Comparison of ENCODE assay signal across 20 cellular contexts in genomic region chr9:73067074-73067473, GRCh38.
DNase-seq lines count a peak whose midpoint lies in the region; ATAC-seq, FAIRE-seq and TF ChIP-seq lines count a peak whose summit lies in the region.
"Had no signal": no experiment of that assay in that cellular context is flagged by ENCODE, and none has a peak within 500 bp of the region (broad histone marks: within the 10 kb centered on the region; RNA-seq: fewer than 3 reads in every experiment).

No MANE protein-coding gene starts in this region.

- no peaks in the 10 kb centered on the region for H3K79me2 ChIP-seq in smooth muscle cell (ENCODE audit: low read depth)
- H3K79me2 ChIP-seq: parathyroid adenoma had no signal

- no peak overlapping the region for H3K9ac ChIP-seq in smooth muscle cell (ENCODE audit: low read depth)
- H3K9ac ChIP-seq: parathyroid adenoma had no signal

- H3K27ac ChIP-seq in 22Rv1 (no peak overlapping the region), smooth muscle cell (ENCODE audit: low read depth) (no peak overlapping the region)
- H3K27ac ChIP-seq: lower lobe of right lung, parathyroid adenoma, VCaP had no signal

- H3K27me3 ChIP-seq in bronchial epithelial cell (ENCODE audit: control insufficient read depth, insufficient read depth, low read length) (no peaks in the 10 kb centered on the region), smooth muscle cell (ENCODE audit: low read depth) (no peaks in the 10 kb centered on the region)

- no peak overlapping the region for H2AFZ ChIP-seq in smooth muscle cell (ENCODE audit: low read depth)
- H2AFZ ChIP-seq: parathyroid adenoma had no signal

- peak; percentile 83 for FAIRE-seq in bronchial epithelial cell (lab: Jason Lieb, UNC)
- FAIRE-seq: GM12891 had no signal

- ATAC-seq in HG03159 (IDR thresholded peaks at IDR 0.05; ENCODE audit: unreplicated experiment) (no peak), HG02571 (IDR thresholded peaks at IDR 0.05; ENCODE audit: unreplicated experiment) (no peak)
- ATAC-seq: lower lobe of right lung; stimulated activated naive CD8-positive, alpha-beta T cell treated with anti-CD3 and anti-CD28 coated beads, Interleukin-15, amount 100 ng/mL, for 72 hours; T-helper 17 cell had no signal

- no peak for DNase-seq in GM12864 (ENCODE audit: low read depth)
- DNase-seq in bronchial epithelial cell (ENCODE audit: low read depth), result no peak
- DNase-seq in NCI-H2196 treated with DMSO at 0.1 percent for 48 hours (lab: John Stamatoyannopoulos, UW; ENCODE audit: unreplicated experiment), result no peak
- DNase-seq in smooth muscle cell (lab: John Stamatoyannopoulos, UW; ENCODE audit: unreplicated experiment), result no peak
- DNase-seq: caudate nucleus; CD8-positive, alpha-beta memory T cell; DMS79 treated with DMSO at 0.1 percent for 48 hours; effector CD8-positive, alpha-beta T cell; lower lobe of right lung; NCI-H187 treated with DMSO at 0.1 percent for 48 hours; SHP77; stimulated activated naive CD8-positive, alpha-beta T cell treated with anti-CD3 and anti-CD28 coated beads, Interleukin-15, amount 100 ng/mL, for 72 hours; T-helper 17 cell had no signal

- H4K20me1 ChIP-seq in smooth muscle cell (ENCODE audit: low read depth), result no peaks in the 10 kb centered on the region

- no peaks in the 10 kb centered on the region for H3K36me3 ChIP-seq in bronchial epithelial cell (ENCODE audit: control insufficient read depth, insufficient read depth, low read length)
- no peaks in the 10 kb centered on the region for H3K36me3 ChIP-seq in smooth muscle cell (ENCODE audit: low read depth)
- H3K36me3 ChIP-seq: lower lobe of right lung had no signal

- H3F3A ChIP-seq in smooth muscle cell (ENCODE audit: low read depth), result no peaks in the 10 kb centered on the region

- H3K4me3 ChIP-seq in GM12864 (ENCODE audit: low read depth, low read length), result no peak overlapping the region
- H3K4me3 ChIP-seq in bronchial epithelial cell (ENCODE audit: low read depth, low read length), result no peak overlapping the region
- H3K4me3 ChIP-seq in smooth muscle cell, result no peak overlapping the region
- H3K4me3 ChIP-seq: lower lobe of right lung had no signal

- TF ChIP-seq CTCF in 22Rv1 (IDR thresholded peaks at IDR 0.05), result peak; percentile 38; the same call in 1 of the 2 replicates
- TF ChIP-seq CTCF in GM12864 (IDR thresholded peaks at IDR 0.05; ENCODE audit: low read depth, low read length, missing control alignments), result peak; percentile 53
- TF ChIP-seq CTCF in LNCAP (IDR thresholded peaks at IDR 0.05), result peak; percentile 32
- no peak for TF ChIP-seq CTCF in bronchial epithelial cell (IDR thresholded peaks at IDR 0.05; ENCODE audit: insufficient read depth, low read length, severe bottlenecking)
- TF ChIP-seq CTCF in smooth muscle cell (IDR thresholded peaks at IDR 0.05; ENCODE audit: borderline replicate concordance, insufficient read depth, poor library complexity, severe bottlenecking), result no peak

- H3K4me2 ChIP-seq in smooth muscle cell, result no peak overlapping the region

- H3K9me3 ChIP-seq in smooth muscle cell (replicated peaks; ENCODE audit: low read depth), result no peaks in the 10 kb centered on the region
- H3K9me3 ChIP-seq: lower lobe of right lung had no signal

- WGBS in smooth muscle cell (ENCODE audit: low lambda C conversion rate), result 94% methylated on average over 2 of the region's 2 CpGs

- no peaks in the 10 kb centered on the region for H3K4me1 ChIP-seq in smooth muscle cell (ENCODE audit: low read depth)
- H3K4me1 ChIP-seq: lower lobe of right lung, parathyroid adenoma had no signal

Comparison
In these comparisons a context has a peak if more than half of its experiments do, and no peak if none do; other contexts are left out.
1. CTCF ChIP-seq: peak in 22Rv1 (single experiment), GM12864 (single experiment) and LNCAP (single experiment); none in bronchial epithelial cell (single experiment) and smooth muscle cell (single experiment).